Comparison of ENCODE assay signal across 1 cellular context in genomic region chr17:40113110-40113960, GRCh38.
TF ChIP-seq lines count a peak whose summit lies in the region.

No MANE protein-coding gene starts in this region.

TF ChIP-seq in K562, 482 proteins besides CTCF, POLR2A, EP300 and RAD21 (continued from another document and continues in another):
- TF ChIP-seq ZNF512 (tag; IDR thresholded peaks at IDR 0.05) (no peak), NR4A1 (CRISPR knock-in tag; IDR thresholded peaks at IDR 0.05) (no peak), NR4A1 (tag; IDR thresholded peaks at IDR 0.05) (no peak), MNT (conservative IDR thresholded peaks at IDR 0.05) (peak; percentile 99 to 100), ZNF589 (CRISPR knock-in tag; IDR thresholded peaks at IDR 0.05; ENCODE audit: low read depth) (peak; percentile 87; the same call in 1 of the 2 replicates), ZNF263 (CRISPR knock-in tag; IDR thresholded peaks at IDR 0.05; ENCODE audit: borderline replicate concordance) (no peak), E2F8 (IDR thresholded peaks at IDR 0.05; ENCODE audit: low read depth, partially characterized antibody) (peak; percentile 59), ESRRA (IDR thresholded peaks at IDR 0.05; ENCODE audit: borderline replicate concordance, low read depth) (0 out of 2 replicates have a peak, but pooled peaks have one; percentile 61), SRSF3 (IDR thresholded peaks at IDR 0.05; ENCODE audit: insufficient read depth, low read length) (no peak), TBP (optimal IDR thresholded peaks at IDR 0.05; ENCODE audit: low read depth, low read length) (peak; percentile 70), GATAD2A (IDR thresholded peaks at IDR 0.05) (0 out of 2 replicates have a peak, but pooled peaks have one; percentile 7), ZNF12 (CRISPR knock-in tag; IDR thresholded peaks at IDR 0.05) (no peak), TAF9B (IDR thresholded peaks at IDR 0.05; ENCODE audit: partially characterized antibody) (no peak), TRIM28 (IDR thresholded peaks at IDR 0.05) (peak; percentile 63; the same call in 1 of the 2 replicates), BRD9 (IDR thresholded peaks at IDR 0.05; ENCODE audit: low read depth, partially characterized antibody) (peak; percentile 35), CHD2 (IDR thresholded peaks at IDR 0.05; ENCODE audit: low read depth, low read length) (no peak), MYBL2 (IDR thresholded peaks at IDR 0.05; ENCODE audit: low read depth) (no peak), MYBL2 (CRISPR knock-in tag; IDR thresholded peaks at IDR 0.05; ENCODE audit: borderline replicate concordance) (no peak), TCFL5 (CRISPR knock-in tag; conservative IDR thresholded peaks at IDR 0.05) (no peak), MEF2D (tag; conservative IDR thresholded peaks at IDR 0.05; ENCODE audit: low read depth) (no peak; the same call in 1 of the 2 replicates), NFIX (CRISPR knock-in tag; IDR thresholded peaks at IDR 0.05; ENCODE audit: low read depth) (no peak), CHD4 (IDR thresholded peaks at IDR 0.05; ENCODE audit: insufficient read depth, insufficient replicate concordance, low read depth, low read length, poor library complexity, severe bottlenecking) (no peak), SAFB2 (IDR thresholded peaks at IDR 0.05; ENCODE audit: borderline replicate concordance, low read depth, low read length, severe bottlenecking) (no peak), ZNF75A (CRISPR knock-in tag; IDR thresholded peaks at IDR 0.05) (no peak), ZBTB1 (CRISPR knock-in tag; IDR thresholded peaks at IDR 0.05; ENCODE audit: borderline replicate concordance, low read depth) (no peak), TAF15 (IDR thresholded peaks at IDR 0.05; ENCODE audit: low read depth, low read length) (no peak), RBM17 (IDR thresholded peaks at IDR 0.05; ENCODE audit: borderline replicate concordance, low read depth, low read length) (no peak), MBD1 (CRISPR knock-in tag; IDR thresholded peaks at IDR 0.05) (no peak), HNRNPLL (IDR thresholded peaks at IDR 0.05; ENCODE audit: low read depth, low read length, poor library complexity, severe bottlenecking) (no peak), PTBP1 (IDR thresholded peaks at IDR 0.05; ENCODE audit: low read depth, low read length) (no peak), TAF1 (IDR thresholded peaks at IDR 0.05; ENCODE audit: control insufficient read depth, extremely low read depth, insufficient read depth, low read length, severe bottlenecking) (no peak), ZBTB2 (IDR thresholded peaks at IDR 0.05) (no peak; the same call in 1 of the 2 replicates), HES1 (IDR thresholded peaks at IDR 0.05; ENCODE audit: low read depth) (no peak), ATF2 (CRISPR knock-in tag; IDR thresholded peaks at IDR 0.05) (no peak), ZNF384 (IDR thresholded peaks at IDR 0.05; ENCODE audit: low read depth, low read length) (0 out of 2 replicates have a peak, but pooled peaks have one; percentile 43), ZNF695 (CRISPR knock-in tag; IDR thresholded peaks at IDR 0.05) (no peak), MLLT1 (IDR thresholded peaks at IDR 0.05) (no peak), ZBTB5 (IDR thresholded peaks at IDR 0.05) (no peak), ZNF395 (CRISPR knock-in tag; IDR thresholded peaks at IDR 0.05) (peak; percentile 62; the same call in 1 of the 2 replicates), XRCC5 (IDR thresholded peaks at IDR 0.05; ENCODE audit: low read depth, low read length) (0 out of 2 replicates have a peak, but pooled peaks have one; percentile 87), GTF2B (IDR thresholded peaks at IDR 0.05; ENCODE audit: extremely low read depth, insufficient read length) (no peak), NR2C1 (IDR thresholded peaks at IDR 0.05) (no peak), NR2C1 (tag; IDR thresholded peaks at IDR 0.05) (peak; percentile 66), MEF2A (IDR thresholded peaks at IDR 0.05; ENCODE audit: control insufficient read depth, low read depth, low read length) (0 out of 2 replicates have a peak, but pooled peaks have one; percentile 10), SMAD3 (CRISPR knock-in tag; conservative IDR thresholded peaks at IDR 0.05) (no peak), NCOA1 (IDR thresholded peaks at IDR 0.05; ENCODE audit: low read depth) (no peak)
